Comparison of ENCODE assay signal across 20 cellular contexts in the genomic region with DNA sequence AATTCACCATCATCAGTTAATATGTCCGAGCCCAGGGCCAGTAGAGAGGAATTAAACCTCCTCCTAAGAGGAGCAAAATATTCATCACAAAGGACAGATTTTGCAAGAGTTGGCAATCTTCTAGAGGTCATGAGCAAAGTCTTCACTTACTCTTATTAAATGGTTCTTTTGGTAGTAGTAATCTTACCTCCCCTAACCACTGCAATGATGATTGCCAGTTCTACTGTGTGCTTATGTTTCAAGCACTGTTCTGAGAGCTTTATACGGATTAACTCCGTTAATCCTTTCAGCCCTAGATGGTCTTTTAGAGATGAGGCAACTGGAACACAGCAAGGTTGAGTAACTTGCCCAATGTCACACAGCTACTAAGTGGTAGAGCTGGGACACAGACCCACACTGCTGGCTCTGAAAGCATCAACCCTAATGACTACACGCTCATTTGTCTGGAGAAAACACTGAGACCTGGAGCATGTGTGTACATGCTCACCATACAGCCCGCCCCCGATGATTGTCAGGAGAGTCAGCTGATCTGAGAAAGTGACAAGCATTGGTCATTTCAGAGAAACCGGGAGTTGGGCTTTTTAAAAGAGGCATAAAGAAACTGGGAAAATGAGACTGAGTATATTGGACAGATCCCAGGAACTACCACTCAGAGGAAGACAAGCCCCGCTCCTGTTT.
A peak's percentile ranks its signal among the peaks of the same experiment; 100 is the strongest.
DNase-seq lines count a peak whose midpoint lies in the region; TF ChIP-seq lines count a peak whose summit lies in the region.
"Had no signal": no experiment of that assay in that cellular context is flagged by ENCODE, and none has a peak within 500 bp of the region (broad histone marks: within the 10 kb centered on the region; RNA-seq: fewer than 3 reads in every experiment).

No MANE protein-coding gene starts in this region.

- no peak overlapping the region for H3K4me3 ChIP-seq in breast epithelium
- no peak overlapping the region for H3K4me3 ChIP-seq in adipocyte (ENCODE audit: low read length)
- H3K4me3 ChIP-seq: adrenal gland, hepatocyte had no signal

- no peaks in the 10 kb centered on the region for H3K27me3 Mint-ChIP-seq in MCF 10A (ENCODE audit: insufficient read depth, unreplicated experiment)
- H3K27me3 Mint-ChIP-seq in endothelial cell (ENCODE audit: unreplicated experiment): peaks cover 2% of the 10 kb centered on the region
- no peaks in the 10 kb centered on the region for H3K27me3 Mint-ChIP-seq in chondrocyte (ENCODE audit: low read depth)
- H3K27me3 Mint-ChIP-seq: activated CD8-positive, alpha-beta T cell treated with anti-CD3 and anti-CD28 coated beads for 36 hours; CD4-positive, CD25-positive, alpha-beta regulatory T cell had no signal

- no peaks in the 10 kb centered on the region for H3K36me3 ChIP-seq in breast epithelium
- no peaks in the 10 kb centered on the region for H3K36me3 ChIP-seq in adipocyte (ENCODE audit: control insufficient read depth, insufficient read depth, low read length, severe bottlenecking)
- H3K36me3 ChIP-seq: adrenal gland had no signal

- H3K4me3 Mint-ChIP-seq in MCF 10A (ENCODE audit: unreplicated experiment) (no peak overlapping the region), endothelial cell (ENCODE audit: unreplicated experiment) (no peak overlapping the region), chondrocyte (ENCODE audit: unreplicated experiment) (no peak overlapping the region)
- H3K4me3 Mint-ChIP-seq: activated CD8-positive, alpha-beta T cell treated with anti-CD3 and anti-CD28 coated beads for 36 hours; activated T-cell treated with anti-CD3 and anti-CD28 coated beads, Interleukin-2, amount 50 U/mL, for 72 hours; CD4-positive, CD25-positive, alpha-beta regulatory T cell had no signal

- TF ChIP-seq POLR2A in breast epithelium (IDR thresholded peaks at IDR 0.05): no peak

- in situ Hi-C loops in GM13977 (cut with MboI; ENCODE audit: low pct_unique_long_range_greater_than_20kb, low sequenced_read_pairs, unreplicated experiment): no loop called here

- H3K27ac Mint-ChIP-seq in MCF 10A (ENCODE audit: low read depth, unreplicated experiment) (no peak overlapping the region), endothelial cell (ENCODE audit: unreplicated experiment) (no peak overlapping the region), chondrocyte (ENCODE audit: unreplicated experiment) (no peak overlapping the region)
- H3K27ac Mint-ChIP-seq: activated CD8-positive, alpha-beta T cell treated with anti-CD3 and anti-CD28 coated beads for 36 hours; activated T-cell treated with anti-CD3 and anti-CD28 coated beads, Interleukin-2, amount 50 U/mL, for 72 hours had no signal

- H3K4me1 ChIP-seq in breast epithelium: no peaks in the 10 kb centered on the region
- H3K4me1 ChIP-seq in adipocyte (ENCODE audit: control insufficient read depth, insufficient read depth, low read length): peaks cover 14% of the 10 kb centered on the region

- H3K9me3 Mint-ChIP-seq in MCF 10A (ENCODE audit: unreplicated experiment) (no peaks in the 10 kb centered on the region), endothelial cell (ENCODE audit: unreplicated experiment) (no peaks in the 10 kb centered on the region), chondrocyte (ENCODE audit: low read depth) (no peaks in the 10 kb centered on the region)
- H3K9me3 Mint-ChIP-seq: activated CD8-positive, alpha-beta T cell treated with anti-CD3 and anti-CD28 coated beads for 36 hours; activated T-cell treated with anti-CD3 and anti-CD28 coated beads, Interleukin-2, amount 50 U/mL, for 72 hours; CD4-positive, CD25-positive, alpha-beta regulatory T cell had no signal

- no TSS peak for BruUV-seq in MCF 10A (replicated peaks; lab: Mats Ljungman, UMichigan)

- intact Hi-C loops in MCF 10A (cut with micrococcal nuclease): no loop called here
- intact Hi-C loops in breast epithelium (cut with DNase I; ENCODE audit: low total_unique reads): no loop called here

- POLR2A ChIA-PET in MCF 10A (lab: Yijun Ruan, JAX): no interaction called here

- H3K36me3 Mint-ChIP-seq in MCF 10A (ENCODE audit: insufficient read depth, unreplicated experiment): no peaks in the 10 kb centered on the region
- H3K36me3 Mint-ChIP-seq in endothelial cell (ENCODE audit: low read depth, unreplicated experiment): no peaks in the 10 kb centered on the region
- H3K36me3 Mint-ChIP-seq in chondrocyte (ENCODE audit: low read depth): no peaks in the 10 kb centered on the region

- H3K4me1 Mint-ChIP-seq in MCF 10A (ENCODE audit: insufficient read depth, unreplicated experiment) (no peaks in the 10 kb centered on the region), endothelial cell (ENCODE audit: unreplicated experiment) (peaks cover 24% of the 10 kb centered on the region), chondrocyte (ENCODE audit: low read depth) (no peaks in the 10 kb centered on the region)

- DNase-seq in MCF 10A (ENCODE audit: unreplicated experiment) (peak; percentile 21), breast epithelium (ENCODE audit: low spot score in 2 of 2) (no peak), adipocyte (ENCODE audit: low read depth) (peak; percentile 19), fibroblast of the conjunctiva (ENCODE audit: low read depth) (peak; percentile 4), stromal cell of bone marrow (ENCODE audit: low read depth) (peak; percentile 86), endothelial cell (ENCODE audit: low spot score) (no peak), chondrocyte (ENCODE audit: low spot score) (no peak), GM13977 (ENCODE audit: low spot score) (no peak)
- DNase-seq: activated CD8-positive, alpha-beta T cell treated with anti-CD3 and anti-CD28 coated beads for 36 hours; activated T-cell treated with anti-CD3 and anti-CD28 coated beads, Interleukin-2, amount 50 U/mL, for 72 hours; CD4-positive, CD25-positive, alpha-beta regulatory T cell; KG1; mesendoderm; Right ventricle myocardium superior; stimulated activated CD4-positive, alpha-beta T cell treated with anti-CD3 and anti-CD28 coated beads, Interleukin-15, amount 100 ng/mL, for 24 hours; stimulated activated naive CD4-positive, alpha-beta T cell treated with Interleukin-2 at 50 U/mL for 16 hours; T-helper 1 cell had no signal

- TF ChIP-seq CTCF in MCF 10A (IDR thresholded peaks at IDR 0.05; ENCODE audit: unreplicated experiment) (no peak), breast epithelium (IDR thresholded peaks at IDR 0.05) (no peak), endothelial cell (IDR thresholded peaks at IDR 0.05; ENCODE audit: unreplicated experiment) (no peak), chondrocyte (IDR thresholded peaks at IDR 0.05) (no peak), GM13977 (IDR thresholded peaks at IDR 0.05; ENCODE audit: extremely low read depth, insufficient read depth, missing control alignments) (no peak)

- CTCF ChIA-PET in MCF 10A (lab: Yijun Ruan, JAX): no interaction called here

- H3K27me3 ChIP-seq in breast epithelium: no peaks in the 10 kb centered on the region
- H3K27me3 ChIP-seq in adipocyte (replicated peaks; ENCODE audit: control insufficient read depth, insufficient read depth, low read length): no peaks in the 10 kb centered on the region
- H3K27me3 ChIP-seq: adrenal gland, hepatocyte had no signal

- H3K9ac ChIP-seq in adipocyte (ENCODE audit: low read length): no peak overlapping the region

- no peak overlapping the region for H3K27ac ChIP-seq in breast epithelium
- H3K27ac ChIP-seq: adrenal gland, hepatocyte, VCaP had no signal

- H3K9me3 ChIP-seq in breast epithelium (no peaks in the 10 kb centered on the region), adipocyte (ENCODE audit: control insufficient read depth, low read length) (no peaks in the 10 kb centered on the region)
- H3K9me3 ChIP-seq: adrenal gland had no signal

Comparison
In these comparisons a context has a peak if more than half of its experiments do, and no peak if none do; other contexts are left out.
1. DNase-seq: peak in MCF 10A (single experiment), adipocyte (single experiment), fibroblast of the conjunctiva (single experiment) and stromal cell of bone marrow (single experiment); none in breast epithelium (0 of 2), endothelial cell (single experiment), chondrocyte (single experiment) and GM13977 (single experiment).